17 cellular contexts compared by ENCODE assay signal in genomic region chr10:107611101-107611500, GRCh38.
A peak's percentile ranks its signal among the peaks of the same experiment; 100 is the strongest.
DNase-seq lines count a peak whose midpoint lies in the region; ATAC-seq, FAIRE-seq and TF ChIP-seq lines count a peak whose summit lies in the region.
"Had no signal": no experiment of that assay in that cellular context is flagged by ENCODE, and none has a peak within 500 bp of the region (broad histone marks: within the 10 kb centered on the region; RNA-seq: fewer than 3 reads in every experiment).

No MANE protein-coding gene starts in this region.

- H3K9me3 ChIP-seq in GM23248 (ENCODE audit: low read depth) (no peaks in the 10 kb centered on the region), uterus (no peaks in the 10 kb centered on the region), left lung (no peaks in the 10 kb centered on the region)
- H3K9me3 ChIP-seq: BLaER1 had no signal

- no peaks in the 10 kb centered on the region for H3K36me3 ChIP-seq in GM23248 (ENCODE audit: low read depth)
- H3K36me3 ChIP-seq in uterus: no peaks in the 10 kb centered on the region
- no peaks in the 10 kb centered on the region for H3K36me3 ChIP-seq in left lung
- H3K36me3 ChIP-seq: BLaER1 had no signal

- H3K4me3 ChIP-seq in GM23248 (no peak overlapping the region), fibroblast of villous mesenchyme (ENCODE audit: low read depth, low read length) (no peak overlapping the region), uterus (no peak overlapping the region), left lung (no peak overlapping the region)
- H3K4me3 ChIP-seq: BLaER1 had no signal

- DNase-seq in DMS 273 (lab: John Stamatoyannopoulos, UW; ENCODE audit: unreplicated experiment) (peak; percentile 1), DMS 273 treated with DMSO at 0.1 percent for 48 hours (lab: John Stamatoyannopoulos, UW) (no peak), GM23248 (peak; percentile 10), SHP77 treated with DMSO at 0.1 percent for 48 hours (lab: John Stamatoyannopoulos, UW) (peak; percentile 24), fibroblast of villous mesenchyme (ENCODE audit: low read depth) (peak; percentile 12), GM12892 (ENCODE audit: insufficient read length) (no peak), uterus (no peak), left lung (no peak)
- DNase-seq: 8988T; CD8-positive, alpha-beta memory T cell; DMS79; GDM1; NCI-H1694; NCI-H2171; NCI-H524 had no signal

- H3K9ac ChIP-seq in GM23248: no peak overlapping the region
- H3K9ac ChIP-seq: BLaER1 had no signal

- H3K4me1 ChIP-seq in GM23248 (ENCODE audit: insufficient read depth) (peaks cover 18% of the 10 kb centered on the region), uterus (no peaks in the 10 kb centered on the region), left lung (no peaks in the 10 kb centered on the region)
- H3K4me1 ChIP-seq: BLaER1 had no signal

- in situ Hi-C loops in GM23248 (cut with MboI): no loop called here

- ATAC-seq in left lung: no peak

- no peak overlapping the region for H3K4me2 ChIP-seq in GM23248 (ENCODE audit: unreplicated experiment)
- H3K4me2 ChIP-seq: BLaER1 had no signal

- no peak for FAIRE-seq in GM12892 (lab: Jason Lieb, UNC)
- FAIRE-seq: GM19239 had no signal

- H3K79me2 ChIP-seq in GM23248 (ENCODE audit: insufficient read depth): no peaks in the 10 kb centered on the region

- H4K20me1 ChIP-seq in GM23248 (ENCODE audit: insufficient read depth): no peaks in the 10 kb centered on the region
- H4K20me1 ChIP-seq: BLaER1 had no signal

- H3K27me3 ChIP-seq in GM23248 (replicated peaks; ENCODE audit: insufficient read depth) (no peaks in the 10 kb centered on the region), uterus (no peaks in the 10 kb centered on the region), left lung (no peaks in the 10 kb centered on the region)
- H3K27me3 ChIP-seq: BLaER1 had no signal

- H3K27ac ChIP-seq in GM23248 (no peak overlapping the region), uterus (no peak overlapping the region), left lung (no peak overlapping the region)
- H3K27ac ChIP-seq: BLaER1 had no signal

- TF ChIP-seq POLR2A in GM12892 (IDR thresholded peaks at IDR 0.05; ENCODE audit: low read depth, low read length) (no peak), uterus (IDR thresholded peaks at IDR 0.05) (no peak)

- no peak overlapping the region for H2AFZ ChIP-seq in GM23248

- TF ChIP-seq CTCF in fibroblast of villous mesenchyme (IDR thresholded peaks at IDR 0.05; ENCODE audit: insufficient read depth, low read depth, low read length) (no peak), uterus (IDR thresholded peaks at IDR 0.05) (no peak), left lung (IDR thresholded peaks at IDR 0.05) (no peak)

- intact Hi-C loops in uterus (cut with DNase I; ENCODE audit: low total_unique reads): no loop called here
- intact Hi-C loops in left lung (cut with DNase I): no loop called here

- peaks cover 17% of the 10 kb centered on the region for H3F3A ChIP-seq in GM23248 (ENCODE audit: insufficient read depth)

- no peaks in the 10 kb centered on the region for H3K9me2 ChIP-seq in GM23248 (ENCODE audit: insufficient read depth)

Comparison
In these comparisons a context has a peak if more than half of its experiments do, and no peak if none do; other contexts are left out.
1. DNase-seq: peak in DMS 273 (single experiment), GM23248 (single experiment), SHP77 treated with DMSO at 0.1 percent for 48 hours (single experiment) and fibroblast of villous mesenchyme (single experiment); none in DMS 273 treated with DMSO at 0.1 percent for 48 hours (single experiment), GM12892 (single experiment), uterus (0 of 2) and left lung (0 of 2).